Comparison of ENCODE assay signal across 18 cellular contexts in genomic region chr1:98110674-98111073, GRCh38.
A peak's percentile ranks its signal among the peaks of the same experiment; 100 is the strongest.
DNase-seq lines count a peak whose midpoint lies in the region; ATAC-seq, FAIRE-seq and TF ChIP-seq lines count a peak whose summit lies in the region.
"Had no signal": no experiment of that assay in that cellular context is flagged by ENCODE, and none has a peak within 500 bp of the region (broad histone marks: within the 10 kb centered on the region; RNA-seq: fewer than 3 reads in every experiment).

No MANE protein-coding gene starts in this region.

- H3K79me1 ChIP-seq in mesenchymal stem cell (replicated peaks; ENCODE audit: low read length, poor library complexity, severe bottlenecking): peaks cover 7% of the 10 kb centered on the region

- no peak overlapping the region for H2BK5ac ChIP-seq in mesenchymal stem cell (ENCODE audit: low read depth, low read length, poor library complexity, severe bottlenecking)

- no peak overlapping the region for H2AK5ac ChIP-seq in mesenchymal stem cell (ENCODE audit: low read length, severe bottlenecking)

- H3K27me3 ChIP-seq in mesenchymal stem cell (ENCODE audit: control insufficient read depth in 1 of 2, insufficient read depth in 1 of 2, low read length in 2 of 2): no peaks in the 10 kb centered on the region
- H3K27me3 ChIP-seq: ascending aorta, ovary had no signal

- no peak overlapping the region for H2BK120ac ChIP-seq in mesenchymal stem cell (ENCODE audit: low read depth, low read length)

- FAIRE-seq in D721Med (lab: Jason Lieb, UNC): no peak

- H2BK12ac ChIP-seq in mesenchymal stem cell (ENCODE audit: low read length in 2 of 2): no peak overlapping the region

- TF ChIP-seq CTCF in choroid plexus epithelial cell (conservative IDR thresholded peaks at IDR 0.05; ENCODE audit: low read depth, low read length) (no peak), D721Med (IDR thresholded peaks at IDR 0.05; ENCODE audit: insufficient read depth, missing control alignments) (no peak)

- no peak overlapping the region for H3K27ac ChIP-seq in mesenchymal stem cell (ENCODE audit: low read length, poor library complexity, severe bottlenecking)
- H3K27ac ChIP-seq: ascending aorta, ovary had no signal

- H3K18ac ChIP-seq in mesenchymal stem cell (ENCODE audit: low read depth in 1 of 2, low read length in 2 of 2): peak overlapping the region in 1 of 2 experiments; percentile 33

- H3K4me3 ChIP-seq in choroid plexus epithelial cell (ENCODE audit: low read depth, low read length) (no peak overlapping the region), mesenchymal stem cell (ENCODE audit: insufficient read depth in 1 of 2, low read depth in 1 of 2, low read length in 2 of 2) (no peak overlapping the region)
- H3K4me3 ChIP-seq: ascending aorta, ovary had no signal

- no peak overlapping the region for H3K4ac ChIP-seq in mesenchymal stem cell (ENCODE audit: low read depth in 1 of 2, low read length in 2 of 2)

- H3K4me1 ChIP-seq in mesenchymal stem cell (ENCODE audit: control insufficient read depth, insufficient read depth, low read depth, low read length): no peaks in the 10 kb centered on the region
- H3K4me1 ChIP-seq: ascending aorta had no signal

- H2AFZ ChIP-seq in mesenchymal stem cell (ENCODE audit: low read depth, low read length): no peak overlapping the region

- H3K9me3 ChIP-seq in mesenchymal stem cell (ENCODE audit: control insufficient read depth, low read length): peaks cover 20% of the 10 kb centered on the region
- H3K9me3 ChIP-seq: ovary had no signal

- H3K14ac ChIP-seq in mesenchymal stem cell (ENCODE audit: low read length in 2 of 2): no peak overlapping the region

- peak overlapping the region; percentile 67 for H2BK15ac ChIP-seq in mesenchymal stem cell (ENCODE audit: low read depth, poor library complexity, severe bottlenecking)

- H3K4me2 ChIP-seq in mesenchymal stem cell (ENCODE audit: low read length, poor library complexity, severe bottlenecking): no peak overlapping the region

- no peak overlapping the region for H3K9ac ChIP-seq in mesenchymal stem cell (ENCODE audit: low read length)

- H3K36me3 ChIP-seq in mesenchymal stem cell (ENCODE audit: control insufficient read depth in 1 of 2, insufficient read depth in 2 of 2, low read depth in 1 of 2, low read length in 2 of 2): no peaks in the 10 kb centered on the region
- H3K36me3 ChIP-seq: ascending aorta, ovary had no signal

- no peak for ATAC-seq in Right ventricle myocardium superior (ENCODE audit: poor library complexity)
- ATAC-seq: left lobe of liver had no signal

- no peak overlapping the region for H4K8ac ChIP-seq in mesenchymal stem cell (ENCODE audit: low read length)

- no peak overlapping the region for H4K91ac ChIP-seq in mesenchymal stem cell (ENCODE audit: low read length)

- intact Hi-C loops in Right ventricle myocardium superior (cut with DNase I): no loop called here

- no peak overlapping the region for H3K23ac ChIP-seq in mesenchymal stem cell (ENCODE audit: low read length in 2 of 2)

- DNase-seq in EH (ENCODE audit: low read depth) (peak; percentile 65), NCI-H226 (peak; percentile 64), choroid plexus epithelial cell (ENCODE audit: low read depth) (peak; percentile 23), mesenchymal stem cell (no peak), cerebellum (ENCODE audit: low spot score) (no peak), Right ventricle myocardium superior (no peak), NCI-H187 (lab: John Stamatoyannopoulos, UW) (no peak), D721Med (ENCODE audit: insufficient read length, low spot score) (no peak)
- DNase-seq: activated B cell treated with CpG ODN at 0.5 μM for 24 hours; activated gamma-delta T cell; DMS153; erythroblast; NCI-H1092 treated with DMSO at 0.1 percent for 48 hours; NCI-H82; ovary; stimulated activated CD4-positive, alpha-beta T cell treated with anti-CD3 and anti-CD28 coated beads, Interleukin-4, amount 100 ng/mL, for 1 hour had no signal

Comparison
In these comparisons a context has a peak if more than half of its experiments do, and no peak if none do; other contexts are left out.
1. DNase-seq: peak in EH (single experiment), NCI-H226 (single experiment) and choroid plexus epithelial cell (single experiment); none in mesenchymal stem cell (single experiment), cerebellum (single experiment), Right ventricle myocardium superior (single experiment), NCI-H187 (0 of 2) and D721Med (single experiment).